In genomic region chr7:6232534-6232933, GRCh38 we compare ENCODE assay signal across 15 cellular contexts. TPM values are rescaled to one million over a fixed set of nuclear protein-coding genes. Genes with fewer than 3 reads are reported as not detected.
DNase-seq lines count a peak whose midpoint lies in the region; ATAC-seq and TF ChIP-seq lines count a peak whose summit lies in the region.
"Had no signal": no experiment of that assay in that cellular context is flagged by ENCODE, and none has a peak within 500 bp of the region (broad histone marks: within the 10 kb centered on the region; RNA-seq: fewer than 3 reads in every experiment).

No MANE protein-coding gene starts in this region.

- CTCF ChIA-PET in MCF 10A (lab: Yijun Ruan, JAX), result no interaction called here

- no peaks in the 10 kb centered on the region for H3K9me3 Mint-ChIP-seq in mesothelial cell of epicardium
- no peaks in the 10 kb centered on the region for H3K9me3 Mint-ChIP-seq in MCF 10A (ENCODE audit: unreplicated experiment)
- H3K9me3 Mint-ChIP-seq: activated CD4-positive, alpha-beta T cell treated with anti-CD3 and anti-CD28 coated beads, Interleukin-2, amount 10 ng/mL, durations not matched to agents 24 days and 14 days; activated naive CD4-positive, alpha-beta T cell treated with anti-CD3 and anti-CD28 coated beads, Interleukin-2, amount 50 U/mL, for 72 hours had no signal

- H3K4me3 ChIP-seq in GM12865 (ENCODE audit: low read depth, low read length) (no peak overlapping the region), osteoblast (ENCODE audit: insufficient read depth, low read length) (no peak overlapping the region)

- H3K27me3 Mint-ChIP-seq in mesothelial cell of epicardium (ENCODE audit: low read depth) (no peaks in the 10 kb centered on the region), MCF 10A (ENCODE audit: insufficient read depth, unreplicated experiment) (no peaks in the 10 kb centered on the region)

- H3K4me1 Mint-ChIP-seq in mesothelial cell of epicardium, result peaks cover 28% of the 10 kb centered on the region
- H3K4me1 Mint-ChIP-seq in MCF 10A (ENCODE audit: insufficient read depth, unreplicated experiment), result peaks cover 13% of the 10 kb centered on the region

- intact Hi-C loops in Right ventricle myocardium superior (cut with DNase I) (no loop called here), MCF 10A (cut with micrococcal nuclease) (no loop called here)

- H3K9me3 ChIP-seq in osteoblast (ENCODE audit: low read depth, low read length), result no peaks in the 10 kb centered on the region

- H2AFZ ChIP-seq in osteoblast (ENCODE audit: low read length), result no peak overlapping the region

- ATAC-seq in Right ventricle myocardium superior (ENCODE audit: poor library complexity) (peak; percentile 9), GM18867 (IDR thresholded peaks at IDR 0.05; ENCODE audit: unreplicated experiment) (no peak)
- ATAC-seq: naive thymus-derived CD8-positive, alpha-beta T cell had no signal

- no peaks in the 10 kb centered on the region for H3K36me3 ChIP-seq in osteoblast (ENCODE audit: insufficient read depth, low read length)

- H4K20me1 ChIP-seq in osteoblast (ENCODE audit: insufficient read depth, low read length), result peaks cover 32% of the 10 kb centered on the region

- POLR2A ChIA-PET in MCF 10A (lab: Yijun Ruan, JAX), result no interaction called here

- H3K4me2 ChIP-seq in osteoblast (ENCODE audit: insufficient read depth, low read length), result peak overlapping the region; percentile 16

- H3K27ac ChIP-seq in osteoblast (ENCODE audit: low read depth, low read length), result no peak overlapping the region

- H3K27ac Mint-ChIP-seq in mesothelial cell of epicardium (no peak overlapping the region), MCF 10A (ENCODE audit: low read depth, unreplicated experiment) (no peak overlapping the region)
- H3K27ac Mint-ChIP-seq: activated CD4-positive, alpha-beta T cell treated with anti-CD3 and anti-CD28 coated beads, Interleukin-2, amount 10 ng/mL, durations not matched to agents 24 days and 14 days; activated naive CD4-positive, alpha-beta T cell treated with anti-CD3 and anti-CD28 coated beads, Interleukin-2, amount 50 U/mL, for 72 hours had no signal

- BruUV-seq in MCF 10A (replicated peaks; lab: Mats Ljungman, UMichigan), result no TSS peak

- no peak overlapping the region for H3K4me3 Mint-ChIP-seq in mesothelial cell of epicardium
- no peak overlapping the region for H3K4me3 Mint-ChIP-seq in MCF 10A (ENCODE audit: unreplicated experiment)
- H3K4me3 Mint-ChIP-seq: activated CD4-positive, alpha-beta T cell treated with anti-CD3 and anti-CD28 coated beads, Interleukin-2, amount 10 ng/mL, durations not matched to agents 24 days and 14 days had no signal

- no peak for TF ChIP-seq CTCF in GM12865 (IDR thresholded peaks at IDR 0.05; ENCODE audit: insufficient read depth, low read depth, low read length, missing control alignments)
- no peak for TF ChIP-seq CTCF in osteoblast (IDR thresholded peaks at IDR 0.05; ENCODE audit: extremely low read depth, low read depth, low read length)
- TF ChIP-seq CTCF in mesothelial cell of epicardium (IDR thresholded peaks at IDR 0.05; ENCODE audit: unreplicated experiment), result no peak
- TF ChIP-seq CTCF in MCF 10A (IDR thresholded peaks at IDR 0.05; ENCODE audit: unreplicated experiment), result no peak

- peaks cover 24% of the 10 kb centered on the region for H3K4me1 ChIP-seq in osteoblast (ENCODE audit: insufficient read depth, low read length)

- H3K27me3 ChIP-seq in osteoblast (ENCODE audit: insufficient read depth, low read length), result no peaks in the 10 kb centered on the region

- no peaks in the 10 kb centered on the region for H3K36me3 Mint-ChIP-seq in mesothelial cell of epicardium
- no peaks in the 10 kb centered on the region for H3K36me3 Mint-ChIP-seq in MCF 10A (ENCODE audit: insufficient read depth, unreplicated experiment)
- H3K36me3 Mint-ChIP-seq: activated naive CD4-positive, alpha-beta T cell treated with anti-CD3 and anti-CD28 coated beads, Interleukin-2, amount 50 U/mL, for 72 hours had no signal

- DNase-seq in GM12865 (ENCODE audit: low read depth), result peak; percentile 65
- peak; percentile 61 for DNase-seq in SKM-1 (lab: John Stamatoyannopoulos, UW; ENCODE audit: unreplicated experiment)
- DNase-seq in Right ventricle myocardium superior, result peak; percentile 76
- DNase-seq in osteoblast (ENCODE audit: insufficient read length, low spot score, missing footprints), result peak; percentile 79
- DNase-seq in mesothelial cell of epicardium (ENCODE audit: low spot score in 2 of 2, unreplicated experiment in 2 of 2), result no peak
- no peak for DNase-seq in MCF 10A (ENCODE audit: unreplicated experiment)
- DNase-seq in superior temporal gyrus (ENCODE audit: extremely low spot score), result no peak
- DNase-seq: activated CD4-positive, alpha-beta T cell treated with anti-CD3 and anti-CD28 coated beads, Interleukin-2, amount 10 ng/mL, durations not matched to agents 24 days and 14 days; effector CD4-positive, alpha-beta T cell; naive thymus-derived CD8-positive, alpha-beta T cell; NCI-H2081; SHP77 treated with DMSO at 0.1 percent for 48 hours; stimulated activated CD4-positive, alpha-beta T cell treated with anti-CD3 and anti-CD28 coated beads, Interleukin-15, amount 100 ng/mL, for 24 hours had no signal

- peaks cover 96% of the 10 kb centered on the region for H3K79me2 ChIP-seq in osteoblast (ENCODE audit: insufficient read depth, low read length)

RNA-seq across cellular contexts. Expression of gene CYTH3, which starts 39.9 kb away (rescaled TPM):
- total RNA-seq in Right ventricle myocardium superior (25.6 TPM), osteoblast (89.4 and 94.3 TPM in 2 replicates), mesothelial cell of epicardium (28.3 to 29.9 TPM (median 29.2 TPM) in 3 replicates), MCF 10A (2022) (19.3 and 23.5 TPM in 2 replicates)

Comparison
In these comparisons a context has a peak if more than half of its experiments do, and no peak if none do; other contexts are left out.
1. DNase-seq: peak in GM12865 (single experiment), SKM-1 (single experiment), Right ventricle myocardium superior (single experiment) and osteoblast (single experiment); none in mesothelial cell of epicardium (0 of 2), MCF 10A (single experiment) and superior temporal gyrus (single experiment).